ENCODE assay signal across 8 cellular contexts in the genomic region with DNA sequence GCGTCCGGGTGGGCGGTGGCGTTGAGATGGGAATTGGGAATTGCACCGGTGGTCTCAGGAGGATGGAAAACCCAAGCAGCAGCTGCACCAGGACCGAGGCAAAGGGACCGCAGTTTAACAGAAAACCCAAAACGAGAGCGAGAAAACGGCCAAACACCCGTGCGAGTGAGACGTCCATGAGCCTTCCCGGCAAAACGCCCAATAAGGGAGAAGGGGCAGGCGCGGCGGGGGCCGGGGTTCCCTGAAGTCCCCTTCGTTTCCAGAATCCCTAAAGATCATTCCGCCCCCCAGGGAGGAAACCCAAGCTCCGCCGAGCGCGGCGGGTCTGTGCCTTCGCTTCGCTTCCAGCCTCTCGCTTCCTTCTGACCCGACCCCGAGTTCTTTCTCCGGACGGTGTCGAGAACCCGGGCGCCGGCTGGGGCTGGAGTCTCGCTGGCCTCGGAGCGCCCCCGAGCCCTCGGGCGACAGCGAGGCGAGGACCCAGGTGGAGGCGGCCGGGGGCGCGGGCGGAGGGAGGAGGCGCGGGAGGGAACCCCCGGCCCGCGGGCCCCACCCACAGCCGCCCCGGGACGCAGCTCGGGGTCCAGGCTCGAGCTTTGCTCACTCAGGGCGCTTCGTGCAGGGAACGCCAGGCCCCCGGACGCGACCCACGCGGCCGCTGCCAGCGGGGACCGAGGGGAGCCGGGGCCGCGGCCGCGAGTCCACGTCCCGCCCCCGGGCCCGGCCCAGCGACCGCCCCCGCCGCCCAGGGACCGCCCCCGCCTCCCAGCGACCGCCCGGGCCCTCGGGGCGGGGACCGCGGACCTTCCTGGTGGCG. TPM values are rescaled to one million over a fixed set of nuclear protein-coding genes. Genes with fewer than 3 reads are reported as not detected.
DNase-seq lines count a peak whose midpoint lies in the region; ATAC-seq and TF ChIP-seq lines count a peak whose summit lies in the region.

A gene (plus strand): TSS at position 799 of the 817 bp plus-strand sequence. CDS start 691 bp downstream, outside the sequence.

- peak within 1 kb of the TSS; percentile 62; the same call in 1 of the 2 replicates for H3K9ac ChIP-seq in SK-N-SH

- POLR2A ChIA-PET in SK-N-SH (lab: Yijun Ruan, JAX): no interaction called here

- TF ChIP-seq EP300 in SK-N-SH (IDR thresholded peaks at IDR 0.05; ENCODE audit: borderline replicate concordance in 1 of 2, low read depth in 1 of 2, low read length in 1 of 2): no peak

- WGBS in SK-N-SH (ENCODE audit: low lambda C conversion rate): 7% methylated on average over 33 of the region's 94 CpGs

- H3K9me3 ChIP-seq in SK-N-SH: no peaks in the 10 kb centered on the region
- no peaks in the 10 kb centered on the region for H3K9me3 ChIP-seq in ascending aorta

- no peaks in the 10 kb centered on the region for H4K20me1 ChIP-seq in SK-N-SH (ENCODE audit: insufficient read depth)

- no peaks in the 10 kb centered on the region for H3F3A ChIP-seq in SK-N-SH (replicated peaks; ENCODE audit: insufficient read depth)

- intact Hi-C loops in ascending aorta (cut with DNase I) (loop anchor here (2.0 kb wide), 1 partner anchor 52 kb away; a partner anchor contains a TSS), sciatic nerve (cut with DNase I) (no loop called here)

- peak; percentile 54 for ATAC-seq in HG03139 (IDR thresholded peaks at IDR 0.05; ENCODE audit: unreplicated experiment)
- peak; percentile 53 for ATAC-seq in sciatic nerve
- ATAC-seq in GM19351 (IDR thresholded peaks at IDR 0.05; ENCODE audit: unreplicated experiment): no peak

- TF ChIP-seq RAD21 in SK-N-SH (IDR thresholded peaks at IDR 0.05; ENCODE audit: low read length): no peak

- H3K79me2 ChIP-seq in SK-N-SH (ENCODE audit: insufficient read depth): no peaks in the 10 kb centered on the region

- H3K27me3 ChIP-seq in SK-N-SH (ENCODE audit: insufficient read depth): no peaks in the 10 kb centered on the region
- peaks cover 4% of the 10 kb centered on the region for H3K27me3 ChIP-seq in ascending aorta

- peak within 1 kb of the TSS; percentile 88 for H3K4me2 ChIP-seq in SK-N-SH

- CTCF ChIA-PET in SK-N-SH (lab: Yijun Ruan, JAX): interaction anchor here (1.0 to 2.1 kb wide), 5 partner anchors 9 to 38 kb away, joined by 3 to 6 read pairs (median 4); no protein-coding TSS in a partner anchor

- peak within 1 kb of the TSS; percentile 90; the same call in 1 of the 2 replicates for H2AFZ ChIP-seq in SK-N-SH (ENCODE audit: low read depth)

- H3K36me3 ChIP-seq in SK-N-SH (replicated peaks in 1 of 2; ENCODE audit: control insufficient read depth in 1 of 2, insufficient read depth in 2 of 2, low read length in 1 of 2) (no peaks in the 10 kb centered on the region), ascending aorta (peaks cover 0 to 3% of the 10 kb centered on the region in 2 donors)

- peaks cover 0 to 9% of the 10 kb centered on the region in 2 experiments; a peak in 1 of 4 replicates for H3K4me1 ChIP-seq in SK-N-SH (ENCODE audit: control insufficient read depth in 1 of 2, insufficient read depth in 2 of 2, low read depth in 1 of 2, low read length in 1 of 2)
- peaks cover 8 to 14% of the 10 kb centered on the region in 2 donors for H3K4me1 ChIP-seq in ascending aorta

- peak within 1 kb of the TSS; percentile 63 to 75 for H3K4me3 ChIP-seq in SK-N-SH (ENCODE audit: low read depth in 2 of 2, low read length in 1 of 2)
- H3K4me3 ChIP-seq in ascending aorta: peak within 1 kb of the TSS; percentile 69 to 97

- H3K27ac ChIP-seq in SK-N-SH (ENCODE audit: low read depth in 2 of 2, low read length in 1 of 2): no peak within 1 kb of the TSS; a peak in 1 of 4 replicates
- peak within 1 kb of the TSS; percentile 57 to 59 for H3K27ac ChIP-seq in ascending aorta

- TF ChIP-seq CTCF in SK-N-SH (IDR thresholded peaks at IDR 0.05): no peak
- no peak for TF ChIP-seq CTCF in ascending aorta (IDR thresholded peaks at IDR 0.05)

- DNase-seq in NCI-H345 (lab: John Stamatoyannopoulos, UW) (peak; percentile 18), NCI-H345 treated with DMSO at 0.1 percent for 48 hours (lab: John Stamatoyannopoulos, UW; ENCODE audit: unreplicated experiment) (no peak), SK-N-SH (peak; percentile 95), ascending aorta (ENCODE audit: low spot score in 2 of 2) (peak; percentile 2 to 87), hepatic stellate cell (ENCODE audit: low spot score) (peak; percentile 94), sciatic nerve (ENCODE audit: low spot score) (peak; percentile 85)

- no peaks in the 10 kb centered on the region for H3K9me2 ChIP-seq in SK-N-SH

TF ChIP-seq in SK-N-SH, 30 proteins besides CTCF, POLR2A, EP300 and RAD21:
- TF ChIP-seq EZH2phosphoT487 (IDR thresholded peaks at IDR 0.05; ENCODE audit: borderline replicate concordance, low read depth): no peak
- TF ChIP-seq, protein P1, sequence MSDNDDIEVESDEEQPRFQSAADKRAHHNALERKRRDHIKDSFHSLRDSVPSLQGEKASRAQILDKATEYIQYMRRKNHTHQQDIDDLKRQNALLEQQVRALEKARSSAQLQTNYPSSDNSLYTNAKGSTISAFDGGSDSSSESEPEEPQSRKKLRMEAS (IDR thresholded peaks at IDR 0.05; ENCODE audit: low read depth): 0 out of 2 replicates have a peak, but pooled peaks have one; percentile 9
TF ChIP-seq in SK-N-SH: peak in this region for 1.

RNA-seq across cellular contexts. Expression of the gene that starts here (rescaled TPM):
- 19.9 and 26.5 TPM in 2 replicates for polyA plus RNA-seq in SK-N-SH (2012; rRNA removed)
- polyA plus RNA-seq in SK-N-SH (2012; cell fraction: cytosol; rRNA removed): 1.5 and 2.6 TPM in 2 replicates
- polyA plus RNA-seq in SK-N-SH (2012; cell fraction: nucleus; rRNA removed): 251 and 265 TPM in 2 replicates
- total RNA-seq in ascending aorta (155 TPM), sciatic nerve (60.3 TPM)

Comparison
In these comparisons a context has a peak if more than half of its experiments do, and no peak if none do; other contexts are left out.
1. H3K27ac ChIP-seq: peak in ascending aorta (2 of 2); none in SK-N-SH (0 of 2).